Comparison of ENCODE assay signal across 15 cellular contexts in genomic region chr19:16167055-16167454, GRCh38. TPM values are rescaled to one million over a fixed set of nuclear protein-coding genes. Genes with fewer than 3 reads are reported as not detected.
DNase-seq lines count a peak whose midpoint lies in the region; ATAC-seq and TF ChIP-seq lines count a peak whose summit lies in the region.
"Had no signal": no experiment of that assay in that cellular context is flagged by ENCODE, and none has a peak within 500 bp of the region (broad histone marks: within the 10 kb centered on the region; RNA-seq: fewer than 3 reads in every experiment).

No MANE protein-coding gene starts in this region.

- H3K9ac ChIP-seq in OCI-LY3 (ENCODE audit: low read length) = peak overlapping the region; percentile 2; the same call in 1 of the 2 replicates
- H3K9ac ChIP-seq: BLaER1 treated with 17β-estradiol and CSF1 and Interleukin-3, amounts not matched to agents 10 nM and 100 nM; GM23248 had no signal

- H3K4me1 ChIP-seq in OCI-LY3 (ENCODE audit: low read length) = peaks cover 34% of the 10 kb centered on the region
- H3K4me1 ChIP-seq: HAP-1 had no signal

- peaks cover 9% of the 10 kb centered on the region for H3K4me1 Mint-ChIP-seq in T-helper 2 cell treated with Interferon-gamma antibody and Interleukin-4, amounts not matched to agents 5 μg/mL and 100 μg/mL, for 36 hours (ENCODE audit: low read depth)
- H3K4me1 Mint-ChIP-seq in natural killer cell = peaks cover 25 to 32% of the 10 kb centered on the region in 2 donors
- peaks cover 40% of the 10 kb centered on the region for H3K4me1 Mint-ChIP-seq in stimulated activated memory B cell treated with anti-CD40 and anti-IgM and Interleukin-4, amounts not matched to agents 10 μg/mL and 1 μg/mL and 100 μg/mL, for 72 hours

- H3K27ac Mint-ChIP-seq in T-helper 2 cell treated with Interferon-gamma antibody and Interleukin-4, amounts not matched to agents 5 μg/mL and 100 μg/mL, for 36 hours = peak overlapping the region; percentile 31
- peak overlapping the region; percentile 89 to 94 for H3K27ac Mint-ChIP-seq in natural killer cell
- H3K27ac Mint-ChIP-seq in stimulated activated memory B cell treated with anti-CD40 and anti-IgM and Interleukin-4, amounts not matched to agents 10 μg/mL and 1 μg/mL and 100 μg/mL, for 72 hours = no peak overlapping the region
- H3K27ac Mint-ChIP-seq: B cell; CD8-positive, alpha-beta T cell had no signal

- no peak overlapping the region for H3K4me3 Mint-ChIP-seq in T-helper 2 cell treated with Interferon-gamma antibody and Interleukin-4, amounts not matched to agents 5 μg/mL and 100 μg/mL, for 36 hours
- no peak overlapping the region for H3K4me3 Mint-ChIP-seq in natural killer cell
- H3K4me3 Mint-ChIP-seq in stimulated activated memory B cell treated with anti-CD40 and anti-IgM and Interleukin-4, amounts not matched to agents 10 μg/mL and 1 μg/mL and 100 μg/mL, for 72 hours = no peak overlapping the region
- H3K4me3 Mint-ChIP-seq: B cell; CD8-positive, alpha-beta T cell had no signal

- DNase-seq in T-helper 2 cell treated with Interferon-gamma antibody and Interleukin-4, amounts not matched to agents 5 μg/mL and 100 μg/mL, for 36 hours (ENCODE audit: low spot score) = no peak
- DNase-seq in T-helper 2 cell (no peak), natural killer cell (no peak)
- DNase-seq: Calu3; CD8-positive, alpha-beta T cell; GM23248 had no signal

- no peaks in the 10 kb centered on the region for H3K27me3 ChIP-seq in OCI-LY3 (ENCODE audit: low read depth, low read length)
- H3K27me3 ChIP-seq: BLaER1 treated with 17β-estradiol and CSF1 and Interleukin-3, amounts not matched to agents 10 nM and 100 nM had no signal

- TF ChIP-seq CTCF in OCI-LY3 (IDR thresholded peaks at IDR 0.05; ENCODE audit: low read depth, low read length) = no peak
- no peak for TF ChIP-seq CTCF in natural killer cell (IDR thresholded peaks at IDR 0.05)

- no peaks in the 10 kb centered on the region for H3K27me3 Mint-ChIP-seq in T-helper 2 cell treated with Interferon-gamma antibody and Interleukin-4, amounts not matched to agents 5 μg/mL and 100 μg/mL, for 36 hours (ENCODE audit: low read depth)
- no peaks in the 10 kb centered on the region for H3K27me3 Mint-ChIP-seq in natural killer cell (ENCODE audit: low read depth in 2 of 2)
- H3K27me3 Mint-ChIP-seq in stimulated activated memory B cell treated with anti-CD40 and anti-IgM and Interleukin-4, amounts not matched to agents 10 μg/mL and 1 μg/mL and 100 μg/mL, for 72 hours = no peaks in the 10 kb centered on the region
- H3K27me3 Mint-ChIP-seq: B cell had no signal

- H4K20me1 ChIP-seq in OCI-LY3 (ENCODE audit: insufficient read depth, low read length) = no peaks in the 10 kb centered on the region
- H4K20me1 ChIP-seq: BLaER1 treated with 17β-estradiol and CSF1 and Interleukin-3, amounts not matched to agents 10 nM and 100 nM had no signal

- peak overlapping the region; percentile 29 for H3K4me2 ChIP-seq in OCI-LY3 (ENCODE audit: low read length)

- H3K36me3 Mint-ChIP-seq in T-helper 2 cell treated with Interferon-gamma antibody and Interleukin-4, amounts not matched to agents 5 μg/mL and 100 μg/mL, for 36 hours (ENCODE audit: low read depth) = peaks cover 2% of the 10 kb centered on the region
- H3K36me3 Mint-ChIP-seq in natural killer cell = no peaks in the 10 kb centered on the region
- H3K36me3 Mint-ChIP-seq in stimulated activated memory B cell treated with anti-CD40 and anti-IgM and Interleukin-4, amounts not matched to agents 10 μg/mL and 1 μg/mL and 100 μg/mL, for 72 hours = no peaks in the 10 kb centered on the region
- H3K36me3 Mint-ChIP-seq: CD8-positive, alpha-beta T cell had no signal

- peak overlapping the region; percentile 38; the same call in 1 of the 2 replicates for H3K27ac ChIP-seq in OCI-LY3 (ENCODE audit: low read length)
- H3K27ac ChIP-seq: GM23248 had no signal

- no peaks in the 10 kb centered on the region for H3K9me3 ChIP-seq in OCI-LY3 (ENCODE audit: insufficient read depth, low read length)
- H3K9me3 ChIP-seq: HAP-1 had no signal

- intact Hi-C loops in natural killer cell (cut with micrococcal nuclease) = no loop called here

- peaks cover 5% of the 10 kb centered on the region for H3K36me3 ChIP-seq in OCI-LY3 (replicated peaks; ENCODE audit: low read depth, low read length)
- H3K36me3 ChIP-seq: BLaER1 treated with 17β-estradiol and CSF1 and Interleukin-3, amounts not matched to agents 10 nM and 100 nM; HAP-1 had no signal

- ATAC-seq in natural killer cell (no peak), GM18858 (IDR thresholded peaks at IDR 0.05; ENCODE audit: unreplicated experiment) (no peak), HG02970 (IDR thresholded peaks at IDR 0.05; ENCODE audit: low FRiP score, unreplicated experiment) (no peak)
- no peak for ATAC-seq in stimulated activated memory B cell treated with anti-CD40 and anti-IgM and Interleukin-4, amounts not matched to agents 10 μg/mL and 1 μg/mL and 100 μg/mL, for 72 hours
- ATAC-seq: CD8-positive, alpha-beta T cell had no signal

- no peaks in the 10 kb centered on the region for H3K9me3 Mint-ChIP-seq in T-helper 2 cell treated with Interferon-gamma antibody and Interleukin-4, amounts not matched to agents 5 μg/mL and 100 μg/mL, for 36 hours
- no peaks in the 10 kb centered on the region for H3K9me3 Mint-ChIP-seq in natural killer cell
- H3K9me3 Mint-ChIP-seq in stimulated activated memory B cell treated with anti-CD40 and anti-IgM and Interleukin-4, amounts not matched to agents 10 μg/mL and 1 μg/mL and 100 μg/mL, for 72 hours = no peaks in the 10 kb centered on the region
- H3K9me3 Mint-ChIP-seq: CD8-positive, alpha-beta T cell had no signal

- H3K4me3 ChIP-seq in OCI-LY3 (ENCODE audit: low read length) = no peak overlapping the region
- H3K4me3 ChIP-seq: BLaER1 treated with 17β-estradiol and CSF1 and Interleukin-3, amounts not matched to agents 10 nM and 100 nM; GM23248; HAP-1 had no signal

- H3K79me2 ChIP-seq in OCI-LY3 (ENCODE audit: low read length) = no peaks in the 10 kb centered on the region

- H2AFZ ChIP-seq in OCI-LY3 (ENCODE audit: low read depth, low read length) = no peak overlapping the region; the same call in 1 of the 2 replicates
- H2AFZ ChIP-seq: GM23248 had no signal

RNA-seq across cellular contexts. Expression of gene CIB3, which starts 6.3 kb away (rescaled TPM):
- not detected for total RNA-seq in natural killer cell
- total RNA-seq: A172; B cell; Calu3; CD8-positive, alpha-beta T cell; GM23248; H4 had no signal

RNA-seq across cellular contexts. Expression of gene FAM32A, which starts 18.2 kb away (rescaled TPM):
- total RNA-seq in natural killer cell = 10 to 100 TPM; 46.3 to 69.3 (median 63.3) TPM

RNA-seq across cellular contexts. Expression of gene HSH2D, which starts 23.6 kb away (rescaled TPM):
- 100 to 1,000 TPM; 203 to 319 (median 278) TPM for total RNA-seq in natural killer cell
- total RNA-seq: A172, GM23248, H4 had no signal

RNA-seq across cellular contexts. Expression of gene AP1M1, which starts 30.7 kb away (rescaled TPM):
- 100 to 1,000 TPM in 2 of 3 donors, 10 to 100 TPM in 1; 99.0 to 124 (median 100) TPM for total RNA-seq in natural killer cell

RNA-seq across cellular contexts. Expression of gene RAB8A, which starts 55.4 kb away (rescaled TPM):
- 100 to 1,000 TPM; 137 to 161 (median 149) TPM for total RNA-seq in natural killer cell
